ENCODE assay signal across 22 cellular contexts in genomic region chr17:40264458-40265185, GRCh38.
"Had no signal": no experiment of that assay in that cellular context is flagged by ENCODE, and none has a peak within 500 bp of the region (broad histone marks: within the 10 kb centered on the region; RNA-seq: fewer than 3 reads in every experiment).

No MANE protein-coding gene starts in this region.

- H3K27ac Mint-ChIP-seq: activated CD8-positive, alpha-beta T cell treated with anti-CD3 and anti-CD28 coated beads, Interleukin-2, amount 10 ng/mL, durations not matched to agents 7 days and 5 days; activated naive CD8-positive, alpha-beta T cell treated with anti-CD3 and anti-CD28 coated beads for 36 hours; mesothelial cell of epicardium had no signal

- H3K27me3 ChIP-seq: dorsolateral prefrontal cortex, ovary, upper lobe of left lung had no signal

- FAIRE-seq: astrocyte, colon had no signal

- H3K4me1 ChIP-seq: upper lobe of left lung had no signal

- H3K9me3 Mint-ChIP-seq: activated naive CD8-positive, alpha-beta T cell treated with anti-CD3 and anti-CD28 coated beads for 36 hours; mesothelial cell of epicardium; naive thymus-derived CD8-positive, alpha-beta T cell had no signal

- H3K36me3 ChIP-seq: ovary had no signal

- DNase-seq: activated CD4-positive, alpha-beta T cell treated with anti-CD3 and anti-CD28 coated beads, Interleukin-2, amount 50 U/mL, for 1 hour; activated CD4-positive, CD25-positive, alpha-beta regulatory T cell treated with anti-CD3 and anti-CD28 coated beads, Interleukin-2, amount 50 U/mL, for 72 hours; activated CD8-positive, alpha-beta T cell treated with anti-CD3 and anti-CD28 coated beads, Interleukin-2, amount 10 ng/mL, durations not matched to agents 7 days and 5 days; activated naive CD4-positive, alpha-beta T cell treated with Interleukin-2 at 50 U/mL for 16 hours; activated naive CD8-positive, alpha-beta T cell treated with anti-CD3 and anti-CD28 coated beads for 36 hours; activated T-cell treated with anti-CD3 and anti-CD28 coated beads, Interleukin-2, amount 50 U/mL, for 1 hour; central memory CD4-positive, alpha-beta T cell; dorsolateral prefrontal cortex; foreskin fibroblast; left ventricle myocardium inferior; naive thymus-derived CD8-positive, alpha-beta T cell; right cardiac atrium; stimulated activated CD4-positive, alpha-beta T cell treated with anti-CD3 and anti-CD28 coated beads, Interleukin-12 subunit alpha, Interleukin-12 subunit beta, amount 100 ng/mL, for 4 hours; stimulated activated CD4-positive, alpha-beta T cell treated with anti-CD3 and anti-CD28 coated beads, Interleukin-4, amount 100 ng/mL, for 4 hours; stimulated activated naive CD8-positive, alpha-beta T cell treated with anti-CD3 and anti-CD28 coated beads, Interleukin-15, Interleukin-2, amounts not matched to agents 100 U/mL and 50 U/mL, for 24 hours; T-helper 2 cell had no signal

- H3K4me3 Mint-ChIP-seq: activated CD8-positive, alpha-beta T cell treated with anti-CD3 and anti-CD28 coated beads, Interleukin-2, amount 10 ng/mL, durations not matched to agents 7 days and 5 days; activated naive CD8-positive, alpha-beta T cell treated with anti-CD3 and anti-CD28 coated beads for 36 hours; mesothelial cell of epicardium; naive thymus-derived CD8-positive, alpha-beta T cell had no signal

- H3K9me3 ChIP-seq: left ventricle myocardium inferior, ovary, upper lobe of left lung had no signal

- H3K27me3 Mint-ChIP-seq: activated naive CD8-positive, alpha-beta T cell treated with anti-CD3 and anti-CD28 coated beads for 36 hours; naive thymus-derived CD8-positive, alpha-beta T cell had no signal

- H3K4me1 Mint-ChIP-seq: mesothelial cell of epicardium had no signal

- H3K27ac ChIP-seq: left ventricle myocardium inferior, ovary, upper lobe of left lung, VCaP had no signal

- ATAC-seq: activated CD8-positive, alpha-beta T cell treated with anti-CD3 and anti-CD28 coated beads, Interleukin-2, amount 10 ng/mL, durations not matched to agents 7 days and 5 days; naive thymus-derived CD8-positive, alpha-beta T cell; stimulated activated naive CD8-positive, alpha-beta T cell treated with anti-CD3 and anti-CD28 coated beads, Interleukin-15, Interleukin-2, amounts not matched to agents 100 U/mL and 50 U/mL, for 24 hours had no signal

- H3K4me3 ChIP-seq: dorsolateral prefrontal cortex, left ventricle myocardium inferior, ovary, upper lobe of left lung had no signal
